ENCODE assay signal across 20 cellular contexts in the genomic region with DNA sequence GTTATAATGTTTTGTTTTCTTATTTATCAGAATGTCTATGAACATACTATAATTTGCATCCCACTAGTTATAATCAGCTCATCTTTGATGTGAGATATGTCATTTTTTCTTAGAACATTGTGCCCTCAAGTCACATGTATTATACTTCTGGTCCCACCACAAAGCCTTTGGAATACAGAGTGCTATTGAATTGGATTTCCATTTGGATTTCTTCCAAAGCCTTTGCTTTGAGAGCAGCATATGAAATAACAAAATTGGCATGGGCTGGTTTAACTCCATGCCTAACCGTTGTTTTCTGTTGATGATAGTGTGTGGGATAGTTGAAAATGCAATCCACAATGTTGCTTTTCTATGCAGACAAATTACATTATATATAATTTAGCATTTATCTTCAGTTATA.
"Had no signal": no experiment of that assay in that cellular context is flagged by ENCODE, and none has a peak within 500 bp of the region (broad histone marks: within the 10 kb centered on the region; RNA-seq: fewer than 3 reads in every experiment).

No MANE protein-coding gene starts in this region.

- H3K9me3 ChIP-seq: MG63, SJSA1, SK-N-SH had no signal

- H3K36me3 ChIP-seq: MG63, SJSA1 had no signal

- H3K4me1 ChIP-seq: SJSA1 had no signal

- H3K27me3 ChIP-seq: MG63, SJSA1 had no signal

- H3K4me2 ChIP-seq: SK-N-SH had no signal

- DNase-seq: MG63, NCI-H1092, NCI-H1417, NCI-H1436 treated with DMSO at 0.1 percent for 48 hours, NCI-H1694, NCI-H187 treated with DMSO at 0.1 percent for 48 hours, NCI-H2029 treated with DMSO at 0.1 percent for 48 hours, NCI-H226, NCI-H446 treated with DMSO at 0.1 percent for 48 hours, NCI-H510A treated with DMSO at 0.1 percent for 48 hours, NCI-H526, NCI-H82, Right ventricle myocardium superior, RPMI8226, SIG-M5, SK-N-SH, T-helper 1 cell had no signal

- H3K4me3 ChIP-seq: K562, MG63, SJSA1 had no signal

- H3K27ac ChIP-seq: HL-60, SJSA1 had no signal

- ATAC-seq: K562 had no signal
